Comparison of ENCODE assay signal across 16 cellular contexts in the genomic region with DNA sequence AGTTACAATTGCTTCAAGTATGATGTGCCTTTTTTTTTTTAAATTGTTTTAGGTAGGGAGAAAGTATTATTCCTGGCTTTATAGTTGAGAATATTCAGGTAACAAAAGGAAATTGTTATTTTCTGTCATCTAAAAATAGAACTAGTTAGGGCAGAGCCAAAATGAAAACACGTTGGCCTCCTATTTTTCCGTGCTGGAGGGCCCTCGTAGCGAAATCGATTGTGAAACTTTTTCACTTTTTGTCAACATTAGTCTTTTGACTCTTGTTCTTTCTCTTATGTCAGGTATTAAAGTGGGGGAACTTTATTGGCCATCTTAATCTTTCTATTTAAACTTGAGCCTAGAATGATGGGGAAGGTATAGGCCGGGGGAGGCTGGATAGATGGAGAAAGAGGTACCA.
A peak's percentile ranks its signal among the peaks of the same experiment; 100 is the strongest.
DNase-seq lines count a peak whose midpoint lies in the region; ATAC-seq and TF ChIP-seq lines count a peak whose summit lies in the region.
"Had no signal": no experiment of that assay in that cellular context is flagged by ENCODE, and none has a peak within 500 bp of the region (broad histone marks: within the 10 kb centered on the region; RNA-seq: fewer than 3 reads in every experiment).

No MANE protein-coding gene starts in this region.

- peak overlapping the region in 2 of 3 donors; percentile 0 to 47 for H3K27ac Mint-ChIP-seq in CD4-positive, CD25-positive, alpha-beta regulatory T cell
- H3K27ac Mint-ChIP-seq in natural killer cell treated with Interleukin-12 subunit alpha and Interleukin-12 subunit beta and Interleukin-15 and Interleukin-18, amount 100 ng/mL, for 72 hours = peak overlapping the region in 1 of 2 donors; percentile 36
- no peak overlapping the region for H3K27ac Mint-ChIP-seq in progenitor cell of endocrine pancreas
- H3K27ac Mint-ChIP-seq: endodermal cell had no signal

- peak overlapping the region in 3 of 4 donors; percentile 1 to 2 (median 2) for H3K4me3 Mint-ChIP-seq in CD4-positive, CD25-positive, alpha-beta regulatory T cell
- H3K4me3 Mint-ChIP-seq in natural killer cell treated with Interleukin-12 subunit alpha and Interleukin-12 subunit beta and Interleukin-15 and Interleukin-18, amount 100 ng/mL, for 72 hours = peak overlapping the region; percentile 22
- no peak overlapping the region for H3K4me3 Mint-ChIP-seq in progenitor cell of endocrine pancreas (ENCODE audit: low read depth)
- H3K4me3 Mint-ChIP-seq: central memory CD8-positive, alpha-beta T cell; endodermal cell had no signal

- H3K4me3 ChIP-seq in CD4-positive, CD25-positive, alpha-beta regulatory T cell (ENCODE audit: low read depth, low read length) = peak overlapping the region; percentile 34
- H3K4me3 ChIP-seq in ascending aorta = no peak overlapping the region
- H3K4me3 ChIP-seq: smooth muscle cell had no signal

- peaks cover 7 to 17% (median 9%) of the 10 kb centered on the region in 4 donors for H3K4me1 Mint-ChIP-seq in CD4-positive, CD25-positive, alpha-beta regulatory T cell
- H3K4me1 Mint-ChIP-seq in natural killer cell treated with Interleukin-12 subunit alpha and Interleukin-12 subunit beta and Interleukin-15 and Interleukin-18, amount 100 ng/mL, for 72 hours (ENCODE audit: low read depth in 2 of 2) = peaks cover 27 to 30% of the 10 kb centered on the region in 2 donors
- H3K4me1 Mint-ChIP-seq in progenitor cell of endocrine pancreas (ENCODE audit: low read depth) = peaks cover 3% of the 10 kb centered on the region

- peak in 1 of 3 donors; percentile 8 for DNase-seq in CD4-positive, CD25-positive, alpha-beta regulatory T cell
- DNase-seq in ascending aorta (ENCODE audit: low spot score in 2 of 2) = no peak
- no peak for DNase-seq in natural killer cell treated with Interleukin-12 subunit alpha and Interleukin-12 subunit beta and Interleukin-15 and Interleukin-18, amount 100 ng/mL, for 72 hours (ENCODE audit: low spot score)
- DNase-seq in progenitor cell of endocrine pancreas (ENCODE audit: low spot score, unreplicated experiment) = no peak
- no peak for DNase-seq in RPMI8226
- DNase-seq: activated CD4-positive, alpha-beta T cell treated with anti-CD3 and anti-CD28 coated beads, Interleukin-2, amount 50 U/mL, for 4 hours; endodermal cell; foreskin melanocyte; NCI-H1694; stimulated activated naive CD4-positive, alpha-beta T cell treated with Interleukin-2 at 50 U/mL for 16 hours had no signal

- H3K36me3 ChIP-seq in CD4-positive, CD25-positive, alpha-beta regulatory T cell (ENCODE audit: control insufficient read depth, insufficient read depth, low read length) = no peaks in the 10 kb centered on the region
- H3K36me3 ChIP-seq in ascending aorta = peaks cover 0 to 10% of the 10 kb centered on the region in 2 donors
- H3K36me3 ChIP-seq: neutrophil had no signal

- H3K36me3 Mint-ChIP-seq in CD4-positive, CD25-positive, alpha-beta regulatory T cell = peaks cover 9% of the 10 kb centered on the region
- peaks cover 7% of the 10 kb centered on the region for H3K36me3 Mint-ChIP-seq in natural killer cell treated with Interleukin-12 subunit alpha and Interleukin-12 subunit beta and Interleukin-15 and Interleukin-18, amount 100 ng/mL, for 72 hours
- H3K36me3 Mint-ChIP-seq in progenitor cell of endocrine pancreas (ENCODE audit: insufficient read depth) = peaks cover 3% of the 10 kb centered on the region

- no peaks in the 10 kb centered on the region for H3K9me3 Mint-ChIP-seq in CD4-positive, CD25-positive, alpha-beta regulatory T cell
- H3K9me3 Mint-ChIP-seq in natural killer cell treated with Interleukin-12 subunit alpha and Interleukin-12 subunit beta and Interleukin-15 and Interleukin-18, amount 100 ng/mL, for 72 hours = no peaks in the 10 kb centered on the region
- no peaks in the 10 kb centered on the region for H3K9me3 Mint-ChIP-seq in progenitor cell of endocrine pancreas (ENCODE audit: low read depth)
- H3K9me3 Mint-ChIP-seq: central memory CD8-positive, alpha-beta T cell; endodermal cell had no signal

- TF ChIP-seq CTCF in ascending aorta (IDR thresholded peaks at IDR 0.05) = no peak
- no peak for TF ChIP-seq CTCF in progenitor cell of endocrine pancreas (IDR thresholded peaks at IDR 0.05; ENCODE audit: unreplicated experiment)

- H3K4me1 ChIP-seq in CD4-positive, CD25-positive, alpha-beta regulatory T cell (ENCODE audit: control insufficient read depth, insufficient read depth, low read length, poor library complexity, severe bottlenecking) = no peaks in the 10 kb centered on the region
- H3K4me1 ChIP-seq in ascending aorta = peaks cover 0 to 44% of the 10 kb centered on the region in 2 donors

- H3K9me3 ChIP-seq in CD4-positive, CD25-positive, alpha-beta regulatory T cell (ENCODE audit: control insufficient read depth in 2 of 2, low read length in 2 of 2) = no peaks in the 10 kb centered on the region
- peaks cover 0 to 4% of the 10 kb centered on the region in 2 donors for H3K9me3 ChIP-seq in ascending aorta
- H3K9me3 ChIP-seq: neutrophil had no signal

- H3K27ac ChIP-seq in CD4-positive, CD25-positive, alpha-beta regulatory T cell (ENCODE audit: insufficient read depth, low read length, poor library complexity, severe bottlenecking) = no peak overlapping the region
- H3K27ac ChIP-seq in ascending aorta = peak overlapping the region; percentile 18 to 50
- H3K27ac ChIP-seq: neutrophil had no signal

- no peaks in the 10 kb centered on the region for H3K27me3 Mint-ChIP-seq in CD4-positive, CD25-positive, alpha-beta regulatory T cell
- H3K27me3 Mint-ChIP-seq in natural killer cell treated with Interleukin-12 subunit alpha and Interleukin-12 subunit beta and Interleukin-15 and Interleukin-18, amount 100 ng/mL, for 72 hours = no peaks in the 10 kb centered on the region
- no peaks in the 10 kb centered on the region for H3K27me3 Mint-ChIP-seq in progenitor cell of endocrine pancreas
- H3K27me3 Mint-ChIP-seq: central memory CD8-positive, alpha-beta T cell had no signal

- intact Hi-C loops in ascending aorta (cut with DNase I) = loop anchor here (10.0 kb wide), 1 partner anchor 1902 kb away; a partner anchor contains a TSS

- no peaks in the 10 kb centered on the region for H3K27me3 ChIP-seq in CD4-positive, CD25-positive, alpha-beta regulatory T cell (ENCODE audit: control insufficient read depth, insufficient read depth, low read length)
- H3K27me3 ChIP-seq in ascending aorta = no peaks in the 10 kb centered on the region
- H3K27me3 ChIP-seq: neutrophil had no signal

- no peak for ATAC-seq in CD4-positive, CD25-positive, alpha-beta regulatory T cell (ENCODE audit: low read depth in 2 of 2)
- peak; percentile 47 for ATAC-seq in GM19351 (IDR thresholded peaks at IDR 0.05; ENCODE audit: unreplicated experiment)
- ATAC-seq in natural killer cell treated with Interleukin-12 subunit alpha and Interleukin-12 subunit beta and Interleukin-15 and Interleukin-18, amount 100 ng/mL, for 72 hours = no peak
- ATAC-seq in HG03159 (IDR thresholded peaks at IDR 0.05; ENCODE audit: unreplicated experiment) = no peak
- ATAC-seq in esophagus mucosa = no peak
